In genomic region chr1:30518186-30518585, GRCh38 we compare ENCODE assay signal across 16 cellular contexts.
A peak's percentile ranks its signal among the peaks of the same experiment; 100 is the strongest.
DNase-seq lines count a peak whose midpoint lies in the region; ATAC-seq and TF ChIP-seq lines count a peak whose summit lies in the region.
"Had no signal": no experiment of that assay in that cellular context is flagged by ENCODE, and none has a peak within 500 bp of the region (broad histone marks: within the 10 kb centered on the region; RNA-seq: fewer than 3 reads in every experiment).

No MANE protein-coding gene starts in this region.

- H3K36me3 Mint-ChIP-seq in activated CD8-positive, alpha-beta memory T cell treated with anti-CD3 and anti-CD28 coated beads, Interleukin-2, amount 10 ng/mL, durations not matched to agents 7 days and 5 days = no peaks in the 10 kb centered on the region

- H3K9me3 Mint-ChIP-seq in activated CD8-positive, alpha-beta memory T cell treated with anti-CD3 and anti-CD28 coated beads, Interleukin-2, amount 10 ng/mL, durations not matched to agents 7 days and 5 days (ENCODE audit: low read depth) = no peaks in the 10 kb centered on the region

- H3K4me2 ChIP-seq in osteoblast (ENCODE audit: insufficient read depth, low read length) = no peak overlapping the region

- H3K4me3 Mint-ChIP-seq in activated CD8-positive, alpha-beta memory T cell treated with anti-CD3 and anti-CD28 coated beads, Interleukin-2, amount 10 ng/mL, durations not matched to agents 7 days and 5 days = no peak overlapping the region

- CTCF ChIA-PET in activated CD8-positive, alpha-beta memory T cell treated with anti-CD3 and anti-CD28 coated beads, Interleukin-2, amount 10 ng/mL, durations not matched to agents 7 days and 5 days (lab: Charles Lee) = no interaction called here

- no peaks in the 10 kb centered on the region for H3K79me2 ChIP-seq in osteoblast (ENCODE audit: insufficient read depth, low read length)

- no peak for ATAC-seq in RWPE2 (ENCODE audit: low read depth)
- no peak for ATAC-seq in activated CD8-positive, alpha-beta memory T cell treated with anti-CD3 and anti-CD28 coated beads, Interleukin-2, amount 10 ng/mL, durations not matched to agents 7 days and 5 days
- no peak for ATAC-seq in left lobe of liver
- no peak for ATAC-seq in HG03039 (IDR thresholded peaks at IDR 0.05; ENCODE audit: unreplicated experiment)
- ATAC-seq in HG03571 (IDR thresholded peaks at IDR 0.05; ENCODE audit: unreplicated experiment) = no peak

- no peaks in the 10 kb centered on the region for H4K20me1 ChIP-seq in osteoblast (ENCODE audit: insufficient read depth, low read length)

- 46 to 73% (median 57%) methylated on average over 2 of the region's 2 CpGs for WGBS in spleen, 5 donors

- DNase-seq in RWPE2 (ENCODE audit: low spot score) = peak; percentile 22
- peak; percentile 28 for DNase-seq in activated CD8-positive, alpha-beta memory T cell treated with anti-CD3 and anti-CD28 coated beads, Interleukin-2, amount 10 ng/mL, durations not matched to agents 7 days and 5 days
- peak; percentile 18 for DNase-seq in left lobe of liver (ENCODE audit: low spot score)
- DNase-seq in spleen = peak; percentile 12
- no peak for DNase-seq in osteoblast (ENCODE audit: insufficient read length, low spot score, missing footprints)
- DNase-seq: C1 segment of cervical spinal cord, DMS79, H7, IMR-90, NCI-H187 treated with DMSO at 0.1 percent for 48 hours, NCI-H226, NCI-H524, NCI-H82, OCI-M1 had no signal

- H3K27ac Mint-ChIP-seq in activated CD8-positive, alpha-beta memory T cell treated with anti-CD3 and anti-CD28 coated beads, Interleukin-2, amount 10 ng/mL, durations not matched to agents 7 days and 5 days = no peak overlapping the region

- H3K27me3 ChIP-seq in RWPE2 (ENCODE audit: insufficient read depth, poor library complexity, severe bottlenecking) = no peaks in the 10 kb centered on the region
- peaks cover 0 to 52% (median 0%) of the 10 kb centered on the region in 7 donors for H3K27me3 ChIP-seq in spleen (replicated peaks in 1 of 7)
- no peaks in the 10 kb centered on the region for H3K27me3 ChIP-seq in osteoblast (ENCODE audit: insufficient read depth, low read length)

- H3K4me1 Mint-ChIP-seq in activated CD8-positive, alpha-beta memory T cell treated with anti-CD3 and anti-CD28 coated beads, Interleukin-2, amount 10 ng/mL, durations not matched to agents 7 days and 5 days = no peaks in the 10 kb centered on the region

- H3K36me3 ChIP-seq in RWPE2 (ENCODE audit: low read depth) (no peaks in the 10 kb centered on the region), spleen (no peaks in the 10 kb centered on the region), osteoblast (ENCODE audit: insufficient read depth, low read length) (no peaks in the 10 kb centered on the region)

- intact Hi-C loops in spleen (cut with DNase I; ENCODE audit: low total_unique reads) = no loop called here

- no peak for TF ChIP-seq POLR2A in spleen (IDR thresholded peaks at IDR 0.05)

- H2AFZ ChIP-seq in osteoblast (ENCODE audit: low read length) = no peak overlapping the region

- H3K27me3 Mint-ChIP-seq in activated CD8-positive, alpha-beta memory T cell treated with anti-CD3 and anti-CD28 coated beads, Interleukin-2, amount 10 ng/mL, durations not matched to agents 7 days and 5 days = no peaks in the 10 kb centered on the region

- H3K27ac ChIP-seq in RWPE2 (ENCODE audit: poor library complexity, severe bottlenecking) (no peak overlapping the region), spleen (no peak overlapping the region), osteoblast (ENCODE audit: low read depth, low read length) (no peak overlapping the region)

- H3K4me1 ChIP-seq in RWPE2 (ENCODE audit: insufficient read depth, poor library complexity, severe bottlenecking) (peaks cover 6% of the 10 kb centered on the region), spleen (no peaks in the 10 kb centered on the region), osteoblast (ENCODE audit: insufficient read depth, low read length) (peaks cover 11% of the 10 kb centered on the region)

- H3K9me3 ChIP-seq in RWPE2 (ENCODE audit: severe bottlenecking) (no peaks in the 10 kb centered on the region), spleen (no peaks in the 10 kb centered on the region), osteoblast (ENCODE audit: low read depth, low read length) (no peaks in the 10 kb centered on the region)

- H3K4me3 ChIP-seq in RWPE2 (ENCODE audit: severe bottlenecking) = no peak overlapping the region
- no peak overlapping the region for H3K4me3 ChIP-seq in spleen
- no peak overlapping the region for H3K4me3 ChIP-seq in osteoblast (ENCODE audit: insufficient read depth, low read length)

- TF ChIP-seq CTCF in RWPE2 (IDR thresholded peaks at IDR 0.05; ENCODE audit: poor library complexity, severe bottlenecking) (no peak), spleen (IDR thresholded peaks at IDR 0.05 in 8 of 11, conservative IDR thresholded peaks at IDR 0.05 in 3 of 11) (no peak), osteoblast (IDR thresholded peaks at IDR 0.05; ENCODE audit: extremely low read depth, low read depth, low read length) (no peak)
